Comparison of ENCODE assay signal across 8 cellular contexts in genomic region chr5:6632324-6632930, GRCh38. TPM values are rescaled to one million over a fixed set of nuclear protein-coding genes. Genes with fewer than 3 reads are reported as not detected.
DNase-seq lines count a peak whose midpoint lies in the region; ATAC-seq and TF ChIP-seq lines count a peak whose summit lies in the region.

No MANE protein-coding gene starts in this region.

- H3K27ac Mint-ChIP-seq in T-helper 1 cell treated with Interleukin-12 subunit alpha and Interleukin-12 subunit beta and Interleukin-4 antibody, amounts not matched to agents 30 μg/mL and 1 μg/mL, for 36 hours, result peak overlapping the region; percentile 99

- H4K20me1 ChIP-seq in osteoblast (ENCODE audit: insufficient read depth, low read length), result peaks cover 20% of the 10 kb centered on the region

- H3K4me3 ChIP-seq in fibroblast of the aortic adventitia (ENCODE audit: low read depth, low read length) (peak overlapping the region; percentile 88), osteoblast (ENCODE audit: insufficient read depth, low read length) (peak overlapping the region; percentile 90)

- H3K79me2 ChIP-seq in osteoblast (ENCODE audit: insufficient read depth, low read length), result peaks cover 92% of the 10 kb centered on the region

- H3K27me3 Mint-ChIP-seq in T-helper 1 cell treated with Interleukin-12 subunit alpha and Interleukin-12 subunit beta and Interleukin-4 antibody, amounts not matched to agents 30 μg/mL and 1 μg/mL, for 36 hours (ENCODE audit: low read depth), result no peaks in the 10 kb centered on the region

- H3K36me3 ChIP-seq in osteoblast (ENCODE audit: insufficient read depth, low read length), result peaks cover 30% of the 10 kb centered on the region

- H2AFZ ChIP-seq in osteoblast (ENCODE audit: low read length), result peak overlapping the region; percentile 95

- DNase-seq in Caki2 (ENCODE audit: low read depth), result peak; percentile 18
- peak; percentile 20 for DNase-seq in fibroblast of the aortic adventitia (ENCODE audit: low read depth)
- DNase-seq in osteoblast (ENCODE audit: insufficient read length, low spot score, missing footprints), result peak; percentile 85
- DNase-seq in T-helper 9 cell, result no peak
- DNase-seq in NCI-H2196 (lab: John Stamatoyannopoulos, UW; ENCODE audit: unreplicated experiment), result no peak

- no peaks in the 10 kb centered on the region for H3K9me3 Mint-ChIP-seq in T-helper 1 cell treated with Interleukin-12 subunit alpha and Interleukin-12 subunit beta and Interleukin-4 antibody, amounts not matched to agents 30 μg/mL and 1 μg/mL, for 36 hours

- no peaks in the 10 kb centered on the region for H3K9me3 ChIP-seq in osteoblast (ENCODE audit: low read depth, low read length)

- no peaks in the 10 kb centered on the region for H3K27me3 ChIP-seq in osteoblast (ENCODE audit: insufficient read depth, low read length)

- H3K4me2 ChIP-seq in osteoblast (ENCODE audit: insufficient read depth, low read length), result peak overlapping the region; percentile 98

- in situ Hi-C loops in Caki2 (cut with HindIII; ENCODE audit: low pct_unique_long_range_greater_than_20kb, low sequenced_read_pairs), result no loop called here

- H3K36me3 Mint-ChIP-seq in T-helper 1 cell treated with Interleukin-12 subunit alpha and Interleukin-12 subunit beta and Interleukin-4 antibody, amounts not matched to agents 30 μg/mL and 1 μg/mL, for 36 hours (ENCODE audit: low read depth), result peaks cover 31% of the 10 kb centered on the region

- peak; percentile 13 for TF ChIP-seq CTCF in fibroblast of the aortic adventitia (IDR thresholded peaks at IDR 0.05; ENCODE audit: insufficient read depth, low read length)
- TF ChIP-seq CTCF in osteoblast (IDR thresholded peaks at IDR 0.05; ENCODE audit: extremely low read depth, low read depth, low read length), result no peak

- peaks cover 11% of the 10 kb centered on the region for H3K4me1 ChIP-seq in osteoblast (ENCODE audit: insufficient read depth, low read length)

- peak overlapping the region; percentile 99 for H3K27ac ChIP-seq in osteoblast (ENCODE audit: low read depth, low read length)

- H3K4me3 Mint-ChIP-seq in T-helper 1 cell treated with Interleukin-12 subunit alpha and Interleukin-12 subunit beta and Interleukin-4 antibody, amounts not matched to agents 30 μg/mL and 1 μg/mL, for 36 hours, result peak overlapping the region; percentile 94

- H3K4me1 Mint-ChIP-seq in T-helper 1 cell treated with Interleukin-12 subunit alpha and Interleukin-12 subunit beta and Interleukin-4 antibody, amounts not matched to agents 30 μg/mL and 1 μg/mL, for 36 hours (ENCODE audit: low read depth), result peaks cover 30% of the 10 kb centered on the region

- ATAC-seq in GM19452 (IDR thresholded peaks at IDR 0.05; ENCODE audit: unreplicated experiment) (peak; percentile 17), HG03469 (IDR thresholded peaks at IDR 0.05; ENCODE audit: unreplicated experiment) (peak; percentile 13)

RNA-seq across cellular contexts. Expression of gene NSUN2, which starts 0.4 kb away (rescaled TPM):
- total RNA-seq in Caki2 (2014; rRNA removed; shearing (Covaris generic); ENCODE audit: low replicate concordance), result 38.3 and 40.5 TPM in 2 replicates
- 27.4 and 29.0 TPM in 2 replicates for total RNA-seq in fibroblast of the aortic adventitia (ENCODE audit: low replicate concordance)
- total RNA-seq in osteoblast, result 32.7 and 39.4 TPM in 2 replicates

RNA-seq across cellular contexts. Expression of gene SRD5A1, which starts 0.8 kb away (rescaled TPM):
- total RNA-seq in Caki2 (2014; rRNA removed; shearing (Covaris generic); ENCODE audit: low replicate concordance), result 54.2 and 69.0 TPM in 2 replicates
- total RNA-seq in fibroblast of the aortic adventitia (ENCODE audit: low replicate concordance), result 5.1 and 12.0 TPM in 2 replicates
- 8.8 and 9.4 TPM in 2 replicates for total RNA-seq in osteoblast

Comparison
In these comparisons a context has a peak if more than half of its experiments do, and no peak if none do; other contexts are left out.
1. DNase-seq: peak in Caki2 (single experiment), fibroblast of the aortic adventitia (single experiment) and osteoblast (single experiment); none in T-helper 9 cell (single experiment) and NCI-H2196 (single experiment).